ENCODE assay signal across 18 cellular contexts in genomic region chr20:4516851-4517250, GRCh38.
A peak's percentile ranks its signal among the peaks of the same experiment; 100 is the strongest.
DNase-seq lines count a peak whose midpoint lies in the region; TF ChIP-seq lines count a peak whose summit lies in the region.
"Had no signal": no experiment of that assay in that cellular context is flagged by ENCODE, and none has a peak within 500 bp of the region (broad histone marks: within the 10 kb centered on the region; RNA-seq: fewer than 3 reads in every experiment).

No MANE protein-coding gene starts in this region.

- peaks cover 24% of the 10 kb centered on the region for H3K4me1 Mint-ChIP-seq in MCF 10A (ENCODE audit: insufficient read depth, unreplicated experiment)
- peaks cover 6% of the 10 kb centered on the region for H3K4me1 Mint-ChIP-seq in endodermal cell
- peaks cover 18% of the 10 kb centered on the region for H3K4me1 Mint-ChIP-seq in neural progenitor cell
- H3K4me1 Mint-ChIP-seq: CD4-positive, CD25-positive, alpha-beta regulatory T cell had no signal

- POLR2A ChIA-PET in MCF 10A (lab: Yijun Ruan, JAX): no interaction called here

- no peak overlapping the region for H3K27ac Mint-ChIP-seq in MCF 10A (ENCODE audit: low read depth, unreplicated experiment)
- H3K27ac Mint-ChIP-seq in endodermal cell: peak overlapping the region; percentile 7
- no peak overlapping the region for H3K27ac Mint-ChIP-seq in neural progenitor cell
- H3K27ac Mint-ChIP-seq: GM23338 had no signal

- H3K27me3 Mint-ChIP-seq in MCF 10A (ENCODE audit: insufficient read depth, unreplicated experiment) (no peaks in the 10 kb centered on the region), endodermal cell (ENCODE audit: insufficient read depth) (no peaks in the 10 kb centered on the region), neural progenitor cell (ENCODE audit: insufficient read depth, low read depth) (peaks cover 2% of the 10 kb centered on the region)

- H4K20me1 ChIP-seq in mammary epithelial cell (ENCODE audit: insufficient read depth, low read length) (no peaks in the 10 kb centered on the region), neural progenitor cell (ENCODE audit: low read depth) (no peaks in the 10 kb centered on the region)
- H4K20me1 ChIP-seq: BLaER1 treated with 17β-estradiol and CSF1 and Interleukin-3, amounts not matched to agents 10 nM and 100 nM had no signal

- TF ChIP-seq CTCF in mammary epithelial cell (conservative IDR thresholded peaks at IDR 0.05 in 1 of 2, IDR thresholded peaks at IDR 0.05 in 1 of 2; ENCODE audit: extremely low read depth in 1 of 2, insufficient read depth in 1 of 2, low read depth in 1 of 2, low read length in 2 of 2) (no peak), MCF 10A (IDR thresholded peaks at IDR 0.05; ENCODE audit: unreplicated experiment) (no peak), endodermal cell (conservative IDR thresholded peaks at IDR 0.05) (no peak), neural progenitor cell (IDR thresholded peaks at IDR 0.05) (no peak), dorsolateral prefrontal cortex (IDR thresholded peaks at IDR 0.05 in 54 of 56, conservative IDR thresholded peaks at IDR 0.05 in 2 of 56; ENCODE audit: low read depth in 1 of 56, partially characterized antibody in 56 of 56) (no peak)

- H3K4me3 ChIP-seq in mammary epithelial cell (replicated peaks in 1 of 3; ENCODE audit: insufficient read depth in 1 of 3, low read depth in 2 of 3, low read length in 3 of 3) (no peak overlapping the region), endodermal cell (ENCODE audit: low read length) (no peak overlapping the region), neural progenitor cell (peak overlapping the region; percentile 17), dorsolateral prefrontal cortex (no peak overlapping the region)
- H3K4me3 ChIP-seq: BLaER1 treated with 17β-estradiol and CSF1 and Interleukin-3, amounts not matched to agents 10 nM and 100 nM; GM23338; K562 had no signal

- H3K27ac ChIP-seq in mammary epithelial cell (ENCODE audit: insufficient read depth, low read depth, low read length) (no peak overlapping the region), endodermal cell (ENCODE audit: low read depth, low read length) (no peak overlapping the region), neural progenitor cell (no peak overlapping the region), dorsolateral prefrontal cortex (no peak overlapping the region)
- H3K27ac ChIP-seq: 22Rv1; BLaER1 treated with 17β-estradiol and CSF1 and Interleukin-3, amounts not matched to agents 10 nM and 100 nM had no signal

- CTCF ChIA-PET in mammary epithelial cell (lab: Charles Lee; ENCODE audit: low non-redundant PET) (no interaction called here), MCF 10A (lab: Yijun Ruan, JAX) (no interaction called here)

- BruUV-seq in mammary epithelial cell (replicated peaks; lab: Mats Ljungman, UMichigan): no TSS peak
- BruUV-seq in MCF 10A (replicated peaks; lab: Mats Ljungman, UMichigan): no TSS peak

- H3K79me2 ChIP-seq in mammary epithelial cell (ENCODE audit: insufficient read depth, low read length): no peaks in the 10 kb centered on the region
- no peaks in the 10 kb centered on the region for H3K79me2 ChIP-seq in neural progenitor cell (ENCODE audit: low read depth)

- WGBS in mammary epithelial cell (ENCODE audit: low coverage, missing lambda C conversion rate): 78% methylated on average over 1 of the region's 1 CpG
- 80 to 90% methylated on average over 1 of the region's 1 CpG for WGBS in endodermal cell (ENCODE audit: insufficient coverage in 1 of 2, insufficient read length in 1 of 2), 2 experiments

- intact Hi-C loops in mammary epithelial cell (cut with micrococcal nuclease): loop anchor here (5.0 kb wide), 2 partner anchors 75 to 255 kb away; no protein-coding TSS in a partner anchor
- intact Hi-C loops in MCF 10A (cut with micrococcal nuclease): no loop called here
- intact Hi-C loops in dorsolateral prefrontal cortex (cut with DNase I): no loop called here

- DNase-seq in mammary epithelial cell: peak; percentile 30
- DNase-seq in MCF 10A (ENCODE audit: unreplicated experiment): no peak
- DNase-seq in endodermal cell: no peak
- no peak for DNase-seq in neural progenitor cell (ENCODE audit: low spot score)
- no peak for DNase-seq in DMS153 treated with DMSO at 0.1 percent for 48 hours (lab: John Stamatoyannopoulos, UW; ENCODE audit: unreplicated experiment)
- no peak for DNase-seq in dorsolateral prefrontal cortex
- DNase-seq in OCI-M2 (lab: John Stamatoyannopoulos, UW; ENCODE audit: unreplicated experiment): no peak
- DNase-seq in ecto neural progenitor cell (ENCODE audit: low spot score): no peak
- DNase-seq: ACHN; CD4-positive, CD25-positive, alpha-beta regulatory T cell; DMS 273 treated with DMSO at 0.1 percent for 48 hours; DMS79; EL; H9 had no signal

- H3K36me3 Mint-ChIP-seq in MCF 10A (ENCODE audit: insufficient read depth, unreplicated experiment) (peaks cover 5% of the 10 kb centered on the region), endodermal cell (ENCODE audit: low read depth) (no peaks in the 10 kb centered on the region), neural progenitor cell (no peaks in the 10 kb centered on the region)
- H3K36me3 Mint-ChIP-seq: CD4-positive, CD25-positive, alpha-beta regulatory T cell had no signal

- in situ Hi-C loops in mammary epithelial cell (cut with MboI; ENCODE audit: low sequenced_read_pairs in 2 of 2): no loop called here

- H3K9me3 ChIP-seq in mammary epithelial cell (replicated peaks; ENCODE audit: insufficient read depth, low read length) (no peaks in the 10 kb centered on the region), endodermal cell (ENCODE audit: control insufficient read depth, low read length) (no peaks in the 10 kb centered on the region), neural progenitor cell (ENCODE audit: low read depth) (no peaks in the 10 kb centered on the region)

- no peaks in the 10 kb centered on the region for H3K27me3 ChIP-seq in mammary epithelial cell (ENCODE audit: insufficient read depth, low read length)
- H3K27me3 ChIP-seq in endodermal cell (ENCODE audit: control insufficient read depth, insufficient read depth, low read length, poor library complexity, severe bottlenecking): no peaks in the 10 kb centered on the region
- no peaks in the 10 kb centered on the region for H3K27me3 ChIP-seq in neural progenitor cell
- H3K27me3 ChIP-seq in dorsolateral prefrontal cortex: peaks cover 0 to 20% (median 0%) of the 10 kb centered on the region in 45 donors
- H3K27me3 ChIP-seq: BLaER1 treated with 17β-estradiol and CSF1 and Interleukin-3, amounts not matched to agents 10 nM and 100 nM had no signal

- H3K36me3 ChIP-seq in mammary epithelial cell (ENCODE audit: insufficient read depth, low read length): no peaks in the 10 kb centered on the region
- H3K36me3 ChIP-seq in endodermal cell (ENCODE audit: control insufficient read depth, insufficient read depth, low read length): no peaks in the 10 kb centered on the region
- no peaks in the 10 kb centered on the region for H3K36me3 ChIP-seq in neural progenitor cell
- H3K36me3 ChIP-seq: BLaER1 treated with 17β-estradiol and CSF1 and Interleukin-3, amounts not matched to agents 10 nM and 100 nM had no signal

- H3K4me2 ChIP-seq in mammary epithelial cell (ENCODE audit: insufficient read depth, low read depth, low read length) (no peak overlapping the region), neural progenitor cell (peak overlapping the region; percentile 63)
- H3K4me2 ChIP-seq: BLaER1 treated with 17β-estradiol and CSF1 and Interleukin-3, amounts not matched to agents 10 nM and 100 nM; GM23338 had no signal

- H3K4me3 Mint-ChIP-seq in MCF 10A (ENCODE audit: unreplicated experiment) (no peak overlapping the region), endodermal cell (no peak overlapping the region), neural progenitor cell (no peak overlapping the region)
- H3K4me3 Mint-ChIP-seq: CD4-positive, CD25-positive, alpha-beta regulatory T cell; GM23338; H9 had no signal

- H3K9ac ChIP-seq in mammary epithelial cell (ENCODE audit: insufficient read depth, low read length): no peak overlapping the region
- H3K9ac ChIP-seq in endodermal cell (ENCODE audit: extremely low read depth, low read length, poor library complexity, severe bottlenecking): no peak overlapping the region
- no peak overlapping the region for H3K9ac ChIP-seq in neural progenitor cell
- H3K9ac ChIP-seq: BLaER1 treated with 17β-estradiol and CSF1 and Interleukin-3, amounts not matched to agents 10 nM and 100 nM had no signal

- H2AFZ ChIP-seq in mammary epithelial cell (ENCODE audit: low read depth, low read length): no peak overlapping the region
- no peak overlapping the region for H2AFZ ChIP-seq in neural progenitor cell (replicated peaks)
- H2AFZ ChIP-seq: GM23338 had no signal

- H3F3A ChIP-seq in neural progenitor cell (ENCODE audit: low read depth): peaks cover 8% of the 10 kb centered on the region

- H3K9me3 Mint-ChIP-seq in MCF 10A (ENCODE audit: unreplicated experiment) (peaks cover 8% of the 10 kb centered on the region), endodermal cell (no peaks in the 10 kb centered on the region), neural progenitor cell (peaks cover 4% of the 10 kb centered on the region)
- H3K9me3 Mint-ChIP-seq: GM23338, H9 had no signal

- dilution Hi-C loops in mammary epithelial cell (cut with HindIII; ENCODE audit: low sequenced_read_pairs): no loop called here

- H3K4me1 ChIP-seq in mammary epithelial cell (ENCODE audit: insufficient read depth, low read length) (peaks cover 30% of the 10 kb centered on the region), endodermal cell (ENCODE audit: control insufficient read depth, insufficient read depth, low read length) (no peaks in the 10 kb centered on the region), neural progenitor cell (peaks cover 19% of the 10 kb centered on the region)
- H3K4me1 ChIP-seq: BLaER1 treated with 17β-estradiol and CSF1 and Interleukin-3, amounts not matched to agents 10 nM and 100 nM had no signal
